ENCODE assay signal across 8 cellular contexts in genomic region chr4:5711479-5712184, GRCh38. TPM values are rescaled to one million over a fixed set of nuclear protein-coding genes. Genes with fewer than 3 reads are reported as not detected.
DNase-seq lines count a peak whose midpoint lies in the region; ATAC-seq and TF ChIP-seq lines count a peak whose summit lies in the region.

No MANE protein-coding gene starts in this region.

- no peak overlapping the region for H3K27ac Mint-ChIP-seq in GM23338
- no peak overlapping the region for H3K27ac Mint-ChIP-seq in activated T-cell treated with anti-CD3 and anti-CD28 coated beads, Interleukin-2, amount 50 U/mL, for 72 hours

- H3K27ac ChIP-seq in A673 (ENCODE audit: low read depth, low read length, poor library complexity, severe bottlenecking) = no peak overlapping the region
- no peak overlapping the region for H3K27ac ChIP-seq in GM23338 (ENCODE audit: low read depth)
- H3K27ac ChIP-seq in right cardiac atrium (ENCODE audit: low read length) = no peak overlapping the region
- peak overlapping the region in 4 of 5 donors; percentile 32 to 90 (median 60) for H3K27ac ChIP-seq in stomach

- H3K4me2 ChIP-seq in GM23338 = peak overlapping the region; percentile 84

- BruUV-seq in A673 (replicated peaks; lab: Mats Ljungman, UMichigan) = no TSS peak

- H3K9me3 ChIP-seq in A673 (ENCODE audit: low read depth, low read length, poor library complexity, severe bottlenecking) = peaks cover 9% of the 10 kb centered on the region
- H3K9me3 ChIP-seq in right cardiac atrium (ENCODE audit: control insufficient read depth, low read length) = no peaks in the 10 kb centered on the region
- H3K9me3 ChIP-seq in stomach = peaks cover 0 to 8% (median 5%) of the 10 kb centered on the region in 4 donors

- ATAC-seq in GM23338 (peak; percentile 4), right cardiac atrium (peak; percentile 2 to 3), HG03135 (IDR thresholded peaks at IDR 0.05; ENCODE audit: unreplicated experiment) (no peak)
- peak in 1 of 2 donors; percentile 3 for ATAC-seq in activated T-cell treated with anti-CD3 and anti-CD28 coated beads, Interleukin-2, amount 50 U/mL, for 72 hours (replicated peaks in 1 of 2)

- H3K27me3 Mint-ChIP-seq in GM23338 (ENCODE audit: insufficient read depth, low read depth, poor library complexity) = peaks cover 32% of the 10 kb centered on the region
- peaks cover 50% of the 10 kb centered on the region for H3K27me3 Mint-ChIP-seq in activated T-cell treated with anti-CD3 and anti-CD28 coated beads, Interleukin-2, amount 50 U/mL, for 72 hours (ENCODE audit: low read depth)

- H2AFZ ChIP-seq in GM23338 = peak overlapping the region; percentile 87; the same call in 1 of the 2 replicates

- intact Hi-C loops in A673 (cut with micrococcal nuclease; ENCODE audit: unreplicated experiment) = no loop called here
- intact Hi-C loops in right cardiac atrium (cut with DNase I) = no loop called here
- intact Hi-C loops in stomach (cut with DNase I; ENCODE audit: low total_unique reads) = no loop called here

- no peak for TF ChIP-seq CTCF in A673 (conservative IDR thresholded peaks at IDR 0.05; ENCODE audit: low read depth, low read length)
- TF ChIP-seq CTCF in GM23338 (conservative IDR thresholded peaks at IDR 0.05; ENCODE audit: low read depth in 2 of 2) = peak in 1 of 2 experiments; percentile 32; a peak in 1 of 4 replicates
- TF ChIP-seq CTCF in stomach (IDR thresholded peaks at IDR 0.05) = no peak

- peaks cover 8% of the 10 kb centered on the region for H3K9me3 Mint-ChIP-seq in GM23338
- peaks cover 5 to 8% of the 10 kb centered on the region in 2 donors for H3K9me3 Mint-ChIP-seq in activated T-cell treated with anti-CD3 and anti-CD28 coated beads, Interleukin-2, amount 50 U/mL, for 72 hours

- no peak for TF ChIP-seq EP300 in stomach (IDR thresholded peaks at IDR 0.05)

- no peaks in the 10 kb centered on the region; the same call in 1 of the 2 replicates for H4K20me1 ChIP-seq in GM23338 (replicated peaks; ENCODE audit: insufficient read depth)

- H3K4me1 ChIP-seq in A673 (ENCODE audit: insufficient read depth, low read length, poor library complexity, severe bottlenecking) = peaks cover 30% of the 10 kb centered on the region
- H3K4me1 ChIP-seq in GM23338 (ENCODE audit: insufficient read depth) = peaks cover 8% of the 10 kb centered on the region; the same call in 1 of the 2 replicates
- H3K4me1 ChIP-seq in right cardiac atrium (ENCODE audit: control insufficient read depth, insufficient read depth, low read length) = no peaks in the 10 kb centered on the region
- H3K4me1 ChIP-seq in stomach = peaks cover 27 to 60% (median 54%) of the 10 kb centered on the region in 4 donors

- peaks cover 4% of the 10 kb centered on the region for H3K36me3 ChIP-seq in A673 (ENCODE audit: insufficient read depth, low read length, poor library complexity, severe bottlenecking)
- H3K36me3 ChIP-seq in GM23338 (ENCODE audit: insufficient read depth) = no peaks in the 10 kb centered on the region
- no peaks in the 10 kb centered on the region for H3K36me3 ChIP-seq in stomach

- H3K79me2 ChIP-seq in GM23338 (replicated peaks; ENCODE audit: insufficient read depth) = peaks cover 5% of the 10 kb centered on the region; the same call in 1 of the 2 replicates

- DNase-seq in A673 (ENCODE audit: low spot score) = peak; percentile 33
- DNase-seq in GM23338 (ENCODE audit: low spot score) = peak; percentile 75
- peak in 1 of 2 donors; percentile 15 for DNase-seq in activated T-cell treated with anti-CD3 and anti-CD28 coated beads, Interleukin-2, amount 50 U/mL, for 72 hours
- peak; percentile 36 to 74 (median 72) for DNase-seq in right cardiac atrium
- DNase-seq in stomach = no peak
- no peak for DNase-seq in midbrain (lab: John Stamatoyannopoulos, UW)
- DNase-seq in DMS79 (lab: John Stamatoyannopoulos, UW) = no peak

- H3K4me3 ChIP-seq in A673 (ENCODE audit: low read depth, low read length, poor library complexity, severe bottlenecking) = peak overlapping the region; percentile 59
- peak overlapping the region; percentile 77 for H3K4me3 ChIP-seq in GM23338
- H3K4me3 ChIP-seq in right cardiac atrium (ENCODE audit: low read length) = peak overlapping the region; percentile 51
- peak overlapping the region; percentile 53 to 60 (median 58) for H3K4me3 ChIP-seq in stomach

- POLR2A ChIA-PET in A673 (lab: Charles Lee; ENCODE audit: low non-redundant PET) = no interaction called here

- H3K9me2 ChIP-seq in GM23338 (ENCODE audit: insufficient read depth) = no peaks in the 10 kb centered on the region

- no peak for TF ChIP-seq POLR2A in stomach (IDR thresholded peaks at IDR 0.05)

- peaks cover 17% of the 10 kb centered on the region for H3K36me3 Mint-ChIP-seq in GM23338 (ENCODE audit: low read depth)
- peaks cover 9 to 13% of the 10 kb centered on the region in 2 donors for H3K36me3 Mint-ChIP-seq in activated T-cell treated with anti-CD3 and anti-CD28 coated beads, Interleukin-2, amount 50 U/mL, for 72 hours (ENCODE audit: insufficient read depth in 2 of 2)

- peaks cover 25% of the 10 kb centered on the region for H3K4me1 Mint-ChIP-seq in GM23338
- peaks cover 21% of the 10 kb centered on the region for H3K4me1 Mint-ChIP-seq in activated T-cell treated with anti-CD3 and anti-CD28 coated beads, Interleukin-2, amount 50 U/mL, for 72 hours (ENCODE audit: low read depth)

- WGBS in right cardiac atrium = 13% methylated on average over 52 of the region's 52 CpGs
- WGBS in stomach, 5 donors = 15 to 44% (median 17%) methylated on average over 14 to 52 of the region's 52 CpGs

- peak overlapping the region; percentile 76 for H3K4me3 Mint-ChIP-seq in GM23338
- peak overlapping the region; percentile 56 to 85 for H3K4me3 Mint-ChIP-seq in activated T-cell treated with anti-CD3 and anti-CD28 coated beads, Interleukin-2, amount 50 U/mL, for 72 hours

- H3K27me3 ChIP-seq in A673 (replicated peaks; ENCODE audit: insufficient read depth, low read depth, low read length, poor library complexity) (no peaks in the 10 kb centered on the region), GM23338 (ENCODE audit: insufficient read depth) (peaks cover 30% of the 10 kb centered on the region), right cardiac atrium (ENCODE audit: control insufficient read depth, insufficient read depth) (no peaks in the 10 kb centered on the region), stomach (peaks cover 0 to 36% (median 20%) of the 10 kb centered on the region in 3 donors)

- no peaks in the 10 kb centered on the region for H3F3A ChIP-seq in GM23338 (replicated peaks; ENCODE audit: low read depth)

- CTCF ChIA-PET in A673 (lab: Charles Lee) = no interaction called here

TF ChIP-seq in GM23338, 12 proteins besides CTCF, POLR2A, EP300 and RAD21:
- no peak for TF ChIP-seq JUNB (IDR thresholded peaks at IDR 0.05; ENCODE audit: unreplicated experiment)

RNA-seq across cellular contexts. Expression of gene EVC, which starts 0.6 kb away (rescaled TPM):
- total RNA-seq in A673 (2021) (17.3 and 20.6 TPM in 2 replicates), right cardiac atrium (10 to 100 TPM; 11.3 to 14.0 (median 12.8) TPM), stomach (100 to 1,000 TPM in 1 of 5 donors, 10 to 100 TPM in 3, 1 to 10 TPM in 1; 7.0 to 346 (median 18.7) TPM)
- total RNA-seq in GM23338 (2014; rRNA removed; shearing (Covaris generic)) = 12.8 and 31.0 TPM in 2 replicates
- polyA plus RNA-seq in GM23338 (2016; fragmentation: Nextera tagmentation; extraction: Ambion mirVana) (1.7 and 2.2 TPM in 2 replicates), right cardiac atrium (5.8 TPM), stomach (1 to 10 TPM; 1.5 to 2.8 (median 2.1) TPM)
- total RNA-seq in activated T-cell treated with anti-CD3 and anti-CD28 coated beads, Interleukin-2, amount 50 U/mL, for 72 hours = 1 to 10 TPM in 1 of 2 donors, under 1 TPM in 1; 0.60 to 3.5 TPM

RNA-seq across cellular contexts. Expression of gene EVC2, which starts 3.3 kb away (rescaled TPM):
- 5.6 and 6.0 TPM in 2 replicates for total RNA-seq in A673 (2021)
- 6.8 and 11.5 TPM in 2 replicates for total RNA-seq in GM23338 (2014; rRNA removed; shearing (Covaris generic))
- 3.4 TPM in 2 replicates for polyA plus RNA-seq in GM23338 (2016; fragmentation: Nextera tagmentation; extraction: Ambion mirVana)
- total RNA-seq in activated T-cell treated with anti-CD3 and anti-CD28 coated beads, Interleukin-2, amount 50 U/mL, for 72 hours = 1 to 10 TPM in 1 of 2 donors, under 1 TPM in 1; 0.46 to 2.2 TPM
- total RNA-seq in right cardiac atrium = 1 to 10 TPM; 2.7 to 3.5 (median 3.2) TPM
- polyA plus RNA-seq in right cardiac atrium = 2.0 TPM
- 10 to 100 TPM in 3 of 5 donors, 1 to 10 TPM in 2; 3.9 to 11.7 (median 10.3) TPM for total RNA-seq in stomach
- polyA plus RNA-seq in stomach = 1 to 10 TPM in 2 of 3 donors, under 1 TPM in 1; 0.76 to 1.4 (median 1.1) TPM

Comparison
In these comparisons a context has a peak if more than half of its experiments do, and no peak if none do; other contexts are left out.
1. DNase-seq: peak in A673 (single experiment), GM23338 (single experiment) and right cardiac atrium (3 of 3); none in stomach (single experiment), midbrain (single experiment) and DMS79 (single experiment).
2. H3K27ac ChIP-seq: peak in stomach (4 of 5); none in A673 (single experiment), GM23338 (single experiment) and right cardiac atrium (single experiment).
3. Peak in every context shown above with its lines, with median percentiles within 50 percentile points of each other: H3K4me3 ChIP-seq.